Comparison of ENCODE assay signal across 26 cellular contexts in the genomic region with DNA sequence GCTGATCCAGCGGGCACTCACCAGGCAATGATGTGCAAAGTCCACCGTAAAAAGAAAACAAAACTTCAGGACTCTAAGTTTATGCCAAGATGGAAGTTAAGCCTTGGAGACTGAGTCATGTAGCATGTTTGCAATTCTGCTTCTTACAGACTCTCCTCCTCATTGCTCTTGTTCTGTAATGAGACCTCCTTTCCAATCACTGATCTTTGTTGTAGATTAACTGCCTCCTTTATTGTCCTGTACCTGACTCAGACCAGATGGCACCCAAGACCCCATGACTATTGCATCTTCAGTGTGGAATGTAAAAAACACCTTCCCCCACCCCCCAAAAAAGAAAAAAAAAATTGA. TPM values are rescaled to one million over a fixed set of nuclear protein-coding genes. Genes with fewer than 3 reads are reported as not detected.
DNase-seq lines count a peak whose midpoint lies in the region; ATAC-seq and TF ChIP-seq lines count a peak whose summit lies in the region.
"Had no signal": no experiment of that assay in that cellular context is flagged by ENCODE, and none has a peak within 500 bp of the region (broad histone marks: within the 10 kb centered on the region; RNA-seq: fewer than 3 reads in every experiment).

No MANE protein-coding gene starts in this region.

- dilution Hi-C loops in IMR-90 (cut with HindIII; ENCODE audit: low sequenced_read_pairs, unreplicated experiment): no loop called here

- DNase-seq in IMR-90 (peak; percentile 54), endodermal cell (no peak), kidney tubule cell (ENCODE audit: low spot score) (peak; percentile 96), renal cortical epithelial cell (ENCODE audit: low read depth) (peak; percentile 89), DMS153 treated with DMSO at 0.1 percent for 48 hours (lab: John Stamatoyannopoulos, UW; ENCODE audit: unreplicated experiment) (no peak), foreskin melanocyte (no peak), cerebellar nuclear complex (lab: John Stamatoyannopoulos, UW) (no peak)
- DNase-seq: activated CD4-positive, alpha-beta T cell treated with anti-CD3 and anti-CD28 coated beads, Interleukin-2, amount 50 U/mL, for 4 hours; activated CD8-positive, alpha-beta memory T cell treated with anti-CD3 and anti-CD28 coated beads, Interleukin-2, amount 50 U/mL, for 48 hours; activated effector memory CD4-positive, alpha-beta T cell treated with anti-CD3 and anti-CD28 coated beads, Interleukin-2, amount 50 U/mL, for 16 hours; activated naive CD8-positive, alpha-beta T cell treated with anti-CD3 and anti-CD28 coated beads, Interleukin-2, amount 50 U/mL, for 24 hours; NCI-H1417 treated with DMSO at 0.1 percent for 48 hours; NCI-H510A treated with DMSO at 0.1 percent for 48 hours; nucleus accumbens; retina; RPMI8226; stimulated activated CD4-positive, alpha-beta T cell treated with anti-CD3 and anti-CD28 coated beads, Interleukin-12 subunit alpha, Interleukin-12 subunit beta, amount 100 ng/mL, for 4 hours; stimulated activated CD4-positive, alpha-beta T cell treated with anti-CD3 and anti-CD28 coated beads, Interleukin-4, amount 100 ng/mL, for 4 hours had no signal

- no peaks in the 10 kb centered on the region for H3K79me1 ChIP-seq in IMR-90 (ENCODE audit: low read depth in 1 of 2, low read length in 2 of 2)

- H3K4me1 Mint-ChIP-seq in endodermal cell: peaks cover 7% of the 10 kb centered on the region
- H3K4me1 Mint-ChIP-seq: activated naive CD8-positive, alpha-beta T cell treated with anti-CD3 and anti-CD28 coated beads, Interleukin-2, amount 50 U/mL, for 24 hours; WTC11 had no signal

- no peak overlapping the region for H2BK15ac ChIP-seq in IMR-90 (ENCODE audit: low read depth, low read length)

- H3K27ac Mint-ChIP-seq in endodermal cell: peak overlapping the region; percentile 67
- H3K27ac Mint-ChIP-seq: activated naive CD8-positive, alpha-beta T cell treated with anti-CD3 and anti-CD28 coated beads, Interleukin-2, amount 50 U/mL, for 24 hours; stimulated activated naive CD8-positive, alpha-beta T cell treated with anti-CD3 and anti-CD28 coated beads, Interleukin-15, Interleukin-2, amounts not matched to agents 100 ng/mL and 50 ng/mL, for 24 hours; WTC11 had no signal

- H3K4me1 ChIP-seq in IMR-90 (ENCODE audit: control insufficient read depth, insufficient read depth, low read length) (peaks cover 2% of the 10 kb centered on the region), endodermal cell (ENCODE audit: control insufficient read depth, insufficient read depth, low read length) (peaks cover 3% of the 10 kb centered on the region)
- H3K4me1 ChIP-seq: breast epithelium, tibial nerve had no signal

- in situ Hi-C loops in IMR-90 (cut with MboI; ENCODE audit: low sequenced_read_pairs): no loop called here

- H3K36me3 Mint-ChIP-seq in endodermal cell (ENCODE audit: low read depth): peaks cover 15% of the 10 kb centered on the region

- no peak overlapping the region for H2BK120ac ChIP-seq in IMR-90 (ENCODE audit: low read depth, low read length)

- H3K4me3 ChIP-seq in IMR-90 (ENCODE audit: insufficient read depth, low read depth, low read length) (no peak overlapping the region), endodermal cell (ENCODE audit: low read length) (no peak overlapping the region)
- H3K4me3 ChIP-seq: breast epithelium, tibial nerve had no signal

- H3K18ac ChIP-seq in IMR-90 (ENCODE audit: low read depth, low read length): 0 out of 2 replicates have a peak overlapping the region, but pooled peaks have one; percentile 38

- intact Hi-C loops in IMR-90 (cut with micrococcal nuclease): no loop called here

- no peaks in the 10 kb centered on the region for H4K20me1 ChIP-seq in IMR-90 (ENCODE audit: insufficient read depth, low read length)

- CTCF ChIA-PET in IMR-90 (lab: Yijun Ruan, JAX): no interaction called here

- H3K4me2 ChIP-seq in IMR-90 (ENCODE audit: low read depth, low read length): peak overlapping the region; percentile 88

- H3K9me1 ChIP-seq in IMR-90 (ENCODE audit: insufficient read depth, low read length): no peaks in the 10 kb centered on the region

- peak overlapping the region; percentile 1; the same call in 1 of the 2 replicates for H3K14ac ChIP-seq in IMR-90 (replicated peaks; ENCODE audit: low read depth, low read length)

- H3K23ac ChIP-seq in IMR-90 (ENCODE audit: low read depth, low read length): 0 out of 2 replicates have a peak overlapping the region, but pooled peaks have one; percentile 0

- H4K8ac ChIP-seq in IMR-90 (ENCODE audit: low read depth in 2 of 2, low read length in 2 of 2): no peak overlapping the region

- H3K36me3 ChIP-seq in IMR-90 (ENCODE audit: control insufficient read depth, insufficient read depth, low read length) (no peaks in the 10 kb centered on the region; the same call in 1 of the 2 replicates), endodermal cell (ENCODE audit: control insufficient read depth, insufficient read depth, low read length) (peaks cover 4% of the 10 kb centered on the region)
- H3K36me3 ChIP-seq: breast epithelium had no signal

- BruUV-seq in IMR-90 (replicated peaks; lab: Mats Ljungman, UMichigan): no TSS peak

- TF ChIP-seq RAD21 in IMR-90 (IDR thresholded peaks at IDR 0.05; ENCODE audit: low read length): no peak

- no CpG with 5 or more reads among the region's 2 CpGs for WGBS in IMR-90 (ENCODE audit: extremely low coverage in 2 of 2, insufficient read length in 1 of 2), 2 experiments
- WGBS in endodermal cell (ENCODE audit: insufficient coverage in 1 of 2, insufficient read length in 1 of 2), 2 experiments: 99 to 100% methylated on average over 2 of the region's 2 CpGs

- 0 out of 2 replicates have a peak overlapping the region, but pooled peaks have one; percentile 27 for H3K9ac ChIP-seq in IMR-90 (ENCODE audit: low read depth, low read length)
- H3K9ac ChIP-seq in endodermal cell (ENCODE audit: extremely low read depth, low read length, poor library complexity, severe bottlenecking): no peak overlapping the region

- H3K27me3 ChIP-seq in IMR-90 (ENCODE audit: control insufficient read depth, insufficient read depth, low read length): no peaks in the 10 kb centered on the region
- no peaks in the 10 kb centered on the region for H3K27me3 ChIP-seq in endodermal cell (ENCODE audit: control insufficient read depth, insufficient read depth, low read length, poor library complexity, severe bottlenecking)
- H3K27me3 ChIP-seq: breast epithelium, tibial nerve had no signal

- no peak overlapping the region for H2AK5ac ChIP-seq in IMR-90 (ENCODE audit: low read depth, low read length)

- H3K4me3 Mint-ChIP-seq in endodermal cell: peak overlapping the region; percentile 20
- H3K4me3 Mint-ChIP-seq: activated naive CD8-positive, alpha-beta T cell treated with anti-CD3 and anti-CD28 coated beads, Interleukin-2, amount 50 U/mL, for 24 hours; stimulated activated naive CD8-positive, alpha-beta T cell treated with anti-CD3 and anti-CD28 coated beads, Interleukin-15, Interleukin-2, amounts not matched to agents 100 ng/mL and 50 ng/mL, for 24 hours; WTC11 had no signal

- H3K56ac ChIP-seq in IMR-90 (ENCODE audit: extremely low read depth, insufficient read depth, low read length): no peak overlapping the region

- H3K27ac ChIP-seq in IMR-90 (ENCODE audit: insufficient read depth, low read length) (peak overlapping the region; percentile 57; the same call in 1 of the 2 replicates), endodermal cell (ENCODE audit: low read depth, low read length) (no peak overlapping the region)
- H3K27ac ChIP-seq: breast epithelium, tibial nerve had no signal

- H4K91ac ChIP-seq in IMR-90 (ENCODE audit: insufficient read depth, low read depth, low read length): no peak overlapping the region

- H2AFZ ChIP-seq in IMR-90 (replicated peaks; ENCODE audit: low read length, poor library complexity): no peak overlapping the region

- ATAC-seq in IMR-90 (ENCODE audit: low read depth) (peak; percentile 90), HG03354 (IDR thresholded peaks at IDR 0.05; ENCODE audit: poor library complexity, severe bottlenecking, unreplicated experiment) (no peak)
- ATAC-seq: activated naive CD8-positive, alpha-beta T cell treated with anti-CD3 and anti-CD28 coated beads, Interleukin-2, amount 50 U/mL, for 24 hours had no signal

- no peak overlapping the region for H2BK20ac ChIP-seq in IMR-90 (ENCODE audit: low read depth, low read length)

- peaks cover 24% of the 10 kb centered on the region for H3K9me3 Mint-ChIP-seq in endodermal cell
- H3K9me3 Mint-ChIP-seq: activated naive CD8-positive, alpha-beta T cell treated with anti-CD3 and anti-CD28 coated beads, Interleukin-2, amount 50 U/mL, for 24 hours; stimulated activated naive CD8-positive, alpha-beta T cell treated with anti-CD3 and anti-CD28 coated beads, Interleukin-15, Interleukin-2, amounts not matched to agents 100 ng/mL and 50 ng/mL, for 24 hours had no signal

- H3K27me3 Mint-ChIP-seq in endodermal cell (ENCODE audit: insufficient read depth): peaks cover 6% of the 10 kb centered on the region
- H3K27me3 Mint-ChIP-seq: activated naive CD8-positive, alpha-beta T cell treated with anti-CD3 and anti-CD28 coated beads, Interleukin-2, amount 50 U/mL, for 24 hours; stimulated activated naive CD8-positive, alpha-beta T cell treated with anti-CD3 and anti-CD28 coated beads, Interleukin-15, Interleukin-2, amounts not matched to agents 100 ng/mL and 50 ng/mL, for 24 hours had no signal

- H3K9me3 ChIP-seq in IMR-90 (ENCODE audit: control insufficient read depth, insufficient read depth, low read length) (no peaks in the 10 kb centered on the region; the same call in 1 of the 2 replicates), endodermal cell (ENCODE audit: control insufficient read depth, low read length) (peaks cover 9% of the 10 kb centered on the region)
- H3K9me3 ChIP-seq: breast epithelium, tibial nerve had no signal

- TF ChIP-seq CTCF in IMR-90 (conservative IDR thresholded peaks at IDR 0.05; ENCODE audit: low read depth, low read length): no peak
- no peak for TF ChIP-seq CTCF in endodermal cell (conservative IDR thresholded peaks at IDR 0.05)

- POLR2A ChIA-PET in IMR-90 (lab: Charles Lee; ENCODE audit: unreplicated experiment): interaction anchor here (0.6 kb wide), 1 partner anchor 25 kb away, joined by 3 read pairs; no protein-coding TSS in a partner anchor

- H2BK5ac ChIP-seq in IMR-90 (ENCODE audit: low read depth, low read length, poor library complexity, severe bottlenecking): no peak overlapping the region

- no peak overlapping the region for H2AK9ac ChIP-seq in IMR-90 (replicated peaks; ENCODE audit: low read depth, low read length, poor library complexity)

- peak overlapping the region; percentile 1; the same call in 1 of the 2 replicates for H3K4ac ChIP-seq in IMR-90 (ENCODE audit: low read depth, low read length)

- peak overlapping the region; percentile 71; the same call in 1 of the 2 replicates for H4K5ac ChIP-seq in IMR-90 (ENCODE audit: low read depth, low read length)

- no peak for TF ChIP-seq POLR2A in IMR-90 (IDR thresholded peaks at IDR 0.05; ENCODE audit: low read depth, low read length)

RNA-seq across cellular contexts. Expression of gene NEU1, which starts 11.2 kb away (rescaled TPM):
- total RNA-seq in IMR-90 (2012; rRNA removed): 23.6 and 28.5 TPM in 2 replicates
- polyA plus RNA-seq in IMR-90 (2012; rRNA removed): 36.2 and 37.3 TPM in 2 replicates
- 32.0 and 40.9 TPM in 2 replicates for polyA plus RNA-seq in IMR-90 (2012; cell fraction: cytosol; rRNA removed)
- polyA plus RNA-seq in IMR-90 (2012; cell fraction: nucleus; rRNA removed; ENCODE audit: low replicate concordance): 19.7 and 24.8 TPM in 2 replicates
- total RNA-seq in endodermal cell: 10 to 100 TPM; 42.4 to 50.7 TPM
- 37.3 TPM for polyA plus RNA-seq in endodermal cell (2013, experiment 1 of 2)
- polyA plus RNA-seq in endodermal cell (2013, experiment 2 of 2): 34.3 TPM
- 104 and 112 TPM in 2 replicates for total RNA-seq in renal cortical epithelial cell

RNA-seq across cellular contexts. Expression of gene HSPA1B, which starts 23.9 kb away (rescaled TPM):
- total RNA-seq in IMR-90 (2012; rRNA removed) (93.6 and 118 TPM in 2 replicates), endodermal cell (10 to 100 TPM; 61.8 to 83.9 TPM), renal cortical epithelial cell (197 and 264 TPM in 2 replicates)
- 59.4 and 61.1 TPM in 2 replicates for polyA plus RNA-seq in IMR-90 (2012; rRNA removed)
- 37.3 and 63.5 TPM in 2 replicates for polyA plus RNA-seq in IMR-90 (2012; cell fraction: cytosol; rRNA removed)
- polyA plus RNA-seq in IMR-90 (2012; cell fraction: nucleus; rRNA removed; ENCODE audit: low replicate concordance): 23.4 and 49.3 TPM in 2 replicates
- polyA plus RNA-seq in endodermal cell (2013, experiment 1 of 2): 64.0 TPM
- polyA plus RNA-seq in endodermal cell (2013, experiment 2 of 2): 54.0 TPM

RNA-seq across cellular contexts. Expression of gene SLC44A4, which starts 27.3 kb away (rescaled TPM):
- total RNA-seq in IMR-90 (2012; rRNA removed): 0.36 TPM in 1 of 2 replicates, not detected in the other
- 0.14 and 0.19 TPM in 2 replicates for polyA plus RNA-seq in IMR-90 (2012; rRNA removed)
- 0.26 and 0.84 TPM in 2 replicates for polyA plus RNA-seq in IMR-90 (2012; cell fraction: cytosol; rRNA removed)
- polyA plus RNA-seq in IMR-90 (2012; cell fraction: nucleus; rRNA removed; ENCODE audit: low replicate concordance): 0.23 and 0.28 TPM in 2 replicates
- total RNA-seq in endodermal cell: 1 to 10 TPM; 1.3 to 3.6 TPM
- polyA plus RNA-seq in endodermal cell (2013, experiment 1 of 2): 0.68 TPM
- 0.41 TPM for polyA plus RNA-seq in endodermal cell (2013, experiment 2 of 2)
- total RNA-seq in renal cortical epithelial cell: 1.1 and 26.6 TPM in 2 replicates
- total RNA-seq: Daoy, lung microvascular endothelial cell, MCF 10A had no signal

RNA-seq across cellular contexts. Expression of gene HSPA1A, which starts 36.1 kb away (rescaled TPM):
- 94.6 and 102 TPM in 2 replicates for total RNA-seq in IMR-90 (2012; rRNA removed)
- polyA plus RNA-seq in IMR-90 (2012; rRNA removed): 93.1 and 95.3 TPM in 2 replicates
- 64.7 and 107 TPM in 2 replicates for polyA plus RNA-seq in IMR-90 (2012; cell fraction: cytosol; rRNA removed)
- polyA plus RNA-seq in IMR-90 (2012; cell fraction: nucleus; rRNA removed; ENCODE audit: low replicate concordance): 39.6 and 77.5 TPM in 2 replicates
- total RNA-seq in endodermal cell: 10 to 100 TPM; 53.1 to 62.6 TPM
- 50.5 TPM for polyA plus RNA-seq in endodermal cell (2013, experiment 1 of 2)
- polyA plus RNA-seq in endodermal cell (2013, experiment 2 of 2): 49.6 TPM
- 178 and 296 TPM in 2 replicates for total RNA-seq in renal cortical epithelial cell

RNA-seq across cellular contexts. Expression of gene HSPA1L, which starts 36.4 kb away (rescaled TPM):
- total RNA-seq in IMR-90 (2012; rRNA removed): 1.3 and 1.4 TPM in 2 replicates
- 0.97 and 1.0 TPM in 2 replicates for polyA plus RNA-seq in IMR-90 (2012; rRNA removed)
- polyA plus RNA-seq in IMR-90 (2012; cell fraction: cytosol; rRNA removed): 0.45 and 0.54 TPM in 2 replicates
- 0.27 and 0.68 TPM in 2 replicates for polyA plus RNA-seq in IMR-90 (2012; cell fraction: nucleus; rRNA removed; ENCODE audit: low replicate concordance)
- 1 to 10 TPM; 1.2 to 1.5 TPM for total RNA-seq in endodermal cell
- polyA plus RNA-seq in endodermal cell (2013, experiment 1 of 2): 1.1 TPM
- polyA plus RNA-seq in endodermal cell (2013, experiment 2 of 2): 1.4 TPM
- total RNA-seq in renal cortical epithelial cell: 0.87 and 2.0 TPM in 2 replicates

Comparison
In these comparisons a context has a peak if more than half of its experiments do, and no peak if none do; other contexts are left out.
1. DNase-seq: peak in IMR-90 (single experiment), kidney tubule cell (single experiment) and renal cortical epithelial cell (single experiment); none in endodermal cell (single experiment), DMS153 treated with DMSO at 0.1 percent for 48 hours (single experiment), foreskin melanocyte (single experiment) and cerebellar nuclear complex (0 of 2).